10 cellular contexts compared by ENCODE assay signal in genomic region chr15:91694131-91694828, GRCh38.
A peak's percentile ranks its signal among the peaks of the same experiment; 100 is the strongest.
DNase-seq lines count a peak whose midpoint lies in the region; ATAC-seq and TF ChIP-seq lines count a peak whose summit lies in the region.
"Had no signal": no experiment of that assay in that cellular context is flagged by ENCODE, and none has a peak within 500 bp of the region (broad histone marks: within the 10 kb centered on the region; RNA-seq: fewer than 3 reads in every experiment).

No MANE protein-coding gene starts in this region.

- no peaks in the 10 kb centered on the region for H3K9me3 Mint-ChIP-seq in activated T-cell treated with anti-CD3 and anti-CD28 coated beads, Interleukin-2, amount 50 U/mL, for 72 hours
- H3K9me3 Mint-ChIP-seq: T-helper 2 cell treated with Interferon-gamma antibody and Interleukin-4, amounts not matched to agents 5 μg/mL and 100 μg/mL, for 36 hours had no signal

- H3K27ac ChIP-seq in colonic mucosa (peak overlapping the region; percentile 80), lung (ENCODE audit: low read depth in 1 of 2, low read length in 1 of 2) (peak overlapping the region; percentile 61 to 72), temporal lobe (ENCODE audit: low read depth, low read length) (peak overlapping the region; percentile 73)

- H3K4me3 ChIP-seq in LNCaP clone FGC (ENCODE audit: low read depth, low read length) (peak overlapping the region; percentile 33), colonic mucosa (no peak overlapping the region), lung (no peak overlapping the region)

- H3K27me3 ChIP-seq in colonic mucosa = no peaks in the 10 kb centered on the region
- H3K27me3 ChIP-seq in lung (ENCODE audit: control insufficient read depth, insufficient read depth) = no peaks in the 10 kb centered on the region

- H3K27me3 Mint-ChIP-seq in activated T-cell treated with anti-CD3 and anti-CD28 coated beads, Interleukin-2, amount 50 U/mL, for 72 hours (ENCODE audit: low read depth) = no peaks in the 10 kb centered on the region

- intact Hi-C loops in colonic mucosa (cut with DNase I) = no loop called here

- ATAC-seq in lung (ENCODE audit: insufficient read depth, low FRiP score) = peak; percentile 36
- ATAC-seq in activated T-cell treated with anti-CD3 and anti-CD28 coated beads, Interleukin-2, amount 50 U/mL, for 72 hours (replicated peaks in 1 of 2) = no peak
- no peak for ATAC-seq in HG02798 (IDR thresholded peaks at IDR 0.05; ENCODE audit: poor library complexity, unreplicated experiment)

- H3K36me3 ChIP-seq in colonic mucosa (no peaks in the 10 kb centered on the region), lung (ENCODE audit: control insufficient read depth in 2 of 2, insufficient read depth in 2 of 2, low read length in 2 of 2) (no peaks in the 10 kb centered on the region)

- WGBS in lung, 2 donors = 61 to 69% methylated on average over 11 of the region's 11 CpGs

- TF ChIP-seq CTCF in LNCaP clone FGC (IDR thresholded peaks at IDR 0.05; ENCODE audit: control insufficient read depth, extremely low read depth, insufficient read depth) (no peak), colonic mucosa (IDR thresholded peaks at IDR 0.05) (no peak), lung (IDR thresholded peaks at IDR 0.05; ENCODE audit: control extremely low read depth, extremely low read depth) (no peak)

- H3K4me1 Mint-ChIP-seq in activated T-cell treated with anti-CD3 and anti-CD28 coated beads, Interleukin-2, amount 50 U/mL, for 72 hours (ENCODE audit: low read depth) = no peaks in the 10 kb centered on the region

- no peaks in the 10 kb centered on the region for H3K36me3 Mint-ChIP-seq in activated T-cell treated with anti-CD3 and anti-CD28 coated beads, Interleukin-2, amount 50 U/mL, for 72 hours (ENCODE audit: insufficient read depth in 2 of 2)

- peak overlapping the region in 1 of 2 donors; percentile 76 for H3K9ac ChIP-seq in colonic mucosa (ENCODE audit: low read depth in 2 of 2, low read length in 2 of 2)

- no peaks in the 10 kb centered on the region for H3K9me3 ChIP-seq in colonic mucosa
- no peaks in the 10 kb centered on the region for H3K9me3 ChIP-seq in lung (ENCODE audit: control insufficient read depth in 2 of 2, insufficient read depth in 1 of 2, low read length in 1 of 2)

- DNase-seq in LNCaP clone FGC (ENCODE audit: low read depth) (no peak), colonic mucosa (peak; percentile 29), lung (ENCODE audit: low spot score) (no peak), NCI-H1930 (lab: John Stamatoyannopoulos, UW) (no peak), kidney tubule cell (ENCODE audit: low spot score) (no peak)
- DNase-seq in activated T-cell treated with anti-CD3 and anti-CD28 coated beads, Interleukin-2, amount 50 U/mL, for 72 hours = no peak
- DNase-seq: activated gamma-delta T cell treated with Interleukin-2 at 50 U/mL for 16 hours had no signal

- H3K27ac Mint-ChIP-seq in activated T-cell treated with anti-CD3 and anti-CD28 coated beads, Interleukin-2, amount 50 U/mL, for 72 hours = no peak overlapping the region
- H3K27ac Mint-ChIP-seq: T-helper 2 cell treated with Interferon-gamma antibody and Interleukin-4, amounts not matched to agents 5 μg/mL and 100 μg/mL, for 36 hours had no signal

- no peak overlapping the region for H3K4me3 Mint-ChIP-seq in activated T-cell treated with anti-CD3 and anti-CD28 coated beads, Interleukin-2, amount 50 U/mL, for 72 hours
- H3K4me3 Mint-ChIP-seq: T-helper 2 cell treated with Interferon-gamma antibody and Interleukin-4, amounts not matched to agents 5 μg/mL and 100 μg/mL, for 36 hours had no signal

- H3K4me1 ChIP-seq in colonic mucosa (no peaks in the 10 kb centered on the region), lung (ENCODE audit: control insufficient read depth in 2 of 2, insufficient read depth in 2 of 2, low read length in 2 of 2) (peaks cover 0 to 4% of the 10 kb centered on the region in 2 donors)
